ENCODE assay signal across 38 cellular contexts in the genomic region with DNA sequence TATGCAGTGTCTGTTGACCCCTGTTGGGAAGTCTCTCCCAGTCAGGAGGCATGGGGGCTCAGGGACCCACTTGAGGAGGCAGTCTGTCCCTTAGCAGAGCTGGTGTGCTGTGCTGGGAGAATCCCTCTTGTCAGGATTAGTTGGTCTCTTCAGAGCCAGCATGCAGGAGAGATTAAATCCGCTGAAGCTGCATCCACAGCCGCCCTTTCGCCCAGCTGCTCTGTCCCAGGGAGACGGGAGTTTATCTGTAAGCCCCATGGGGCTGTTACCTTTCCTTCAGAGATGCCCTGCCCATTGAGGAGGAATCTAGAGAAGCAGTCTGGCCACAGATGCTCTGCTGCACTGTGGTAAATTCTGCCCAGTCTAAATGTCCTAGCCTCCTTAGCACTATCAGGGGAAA. TPM values are rescaled to one million over a fixed set of nuclear protein-coding genes. Genes with fewer than 3 reads are reported as not detected.
"Had no signal": no experiment of that assay in that cellular context is flagged by ENCODE, and none has a peak within 500 bp of the region (broad histone marks: within the 10 kb centered on the region; RNA-seq: fewer than 3 reads in every experiment).

No MANE protein-coding gene starts in this region.

- H3K4me1 Mint-ChIP-seq: activated CD4-positive, alpha-beta T cell treated with anti-CD3 and anti-CD28 coated beads for 36 hours; activated CD4-positive, alpha-beta T cell treated with anti-CD3 and anti-CD28 coated beads, Interleukin-2, amount 10 ng/mL, durations not matched to agents 7 days and 5 days; WTC11 had no signal

- H3K4me3 Mint-ChIP-seq: activated CD4-positive, alpha-beta T cell treated with anti-CD3 and anti-CD28 coated beads for 36 hours; activated CD4-positive, alpha-beta T cell treated with anti-CD3 and anti-CD28 coated beads, Interleukin-2, amount 10 ng/mL, durations not matched to agents 7 days and 5 days; activated CD8-positive, alpha-beta T cell treated with anti-CD3 and anti-CD28 coated beads, Interleukin-2, amount 10 ng/mL, durations not matched to agents 7 days and 5 days; activated naive CD4-positive, alpha-beta T cell treated with anti-CD3 and anti-CD28 coated beads for 36 hours; activated T-cell treated with anti-CD3 and anti-CD28 coated beads, Interleukin-2, amount 50 U/mL, for 24 hours; T-helper 1 cell treated with Interleukin-12 subunit alpha and Interleukin-12 subunit beta and Interleukin-4 antibody, amounts not matched to agents 30 μg/mL and 1 μg/mL, for 36 hours; T-helper 2 cell treated with Interferon-gamma antibody and Interleukin-4, amounts not matched to agents 5 μg/mL and 100 μg/mL, for 36 hours; WTC11 had no signal

- H3K9me3 ChIP-seq: adrenal gland, body of pancreas, SJSA1, SK-N-SH had no signal

- H3K4me1 ChIP-seq: adrenal gland, body of pancreas, Peyer's patch, SJSA1 had no signal

- H3K4me2 ChIP-seq: SK-N-SH had no signal

- DNase-seq: activated CD4-positive, alpha-beta T cell treated with anti-CD3 and anti-CD28 coated beads for 36 hours; activated CD4-positive, alpha-beta T cell treated with anti-CD3 and anti-CD28 coated beads, Interleukin-2, amount 10 ng/mL, durations not matched to agents 7 days and 5 days; activated CD4-positive, alpha-beta T cell treated with anti-CD3 and anti-CD28 coated beads, Interleukin-2, amount 50 U/mL, for 48 hours; activated CD8-positive, alpha-beta T cell treated with anti-CD3 and anti-CD28 coated beads, Interleukin-2, amount 10 ng/mL, durations not matched to agents 7 days and 5 days; activated gamma-delta T cell; activated naive CD4-positive, alpha-beta T cell treated with anti-CD3 and anti-CD28 coated beads for 36 hours; activated T-cell treated with anti-CD3 and anti-CD28 coated beads, Interleukin-2, amount 50 U/mL, for 24 hours; adrenal gland; body of pancreas; caudate nucleus; cerebellar nuclear complex; Kasumi-1; KG1; MM.1S; MV-4-11; NCI-H1092; NCI-H146; NCI-H187; NCI-H2029 treated with DMSO at 0.1 percent for 48 hours; NCI-H2107; NCI-H2171; NCI-H510A; NCI-H69; NK-92 treated with Interleukin-12 subunit alpha and Interleukin-12 subunit beta, amount 100 ng/mL, for 24 hours; PC-3; RPMI8226; SHP77 treated with DMSO at 0.1 percent for 48 hours; SK-N-SH had no signal

- H3K9me3 Mint-ChIP-seq: activated naive CD4-positive, alpha-beta T cell treated with anti-CD3 and anti-CD28 coated beads for 36 hours had no signal

- H3K9ac ChIP-seq: SK-N-SH had no signal

- ATAC-seq: activated CD4-positive, alpha-beta T cell treated with anti-CD3 and anti-CD28 coated beads for 36 hours; activated CD4-positive, CD25-positive, alpha-beta regulatory T cell treated with anti-CD3 and anti-CD28 coated beads, Interleukin-2, amount 50 U/mL, for 24 hours; activated CD8-positive, alpha-beta T cell treated with anti-CD3 and anti-CD28 coated beads, Interleukin-2, amount 10 ng/mL, durations not matched to agents 7 days and 5 days; activated naive CD4-positive, alpha-beta T cell treated with anti-CD3 and anti-CD28 coated beads, Interleukin-2, amount 50 U/mL, for 72 hours; body of pancreas; PC-3; WTC11 had no signal

- H3K27me3 ChIP-seq: adrenal gland, body of pancreas, Peyer's patch, SJSA1 had no signal

- H3K4me3 ChIP-seq: adrenal gland, body of pancreas, Peyer's patch, SJSA1 had no signal

- H3K27ac Mint-ChIP-seq: activated CD4-positive, alpha-beta T cell treated with anti-CD3 and anti-CD28 coated beads for 36 hours; activated CD4-positive, alpha-beta T cell treated with anti-CD3 and anti-CD28 coated beads, Interleukin-2, amount 10 ng/mL, durations not matched to agents 7 days and 5 days; activated CD8-positive, alpha-beta T cell treated with anti-CD3 and anti-CD28 coated beads, Interleukin-2, amount 10 ng/mL, durations not matched to agents 7 days and 5 days; activated naive CD4-positive, alpha-beta T cell treated with anti-CD3 and anti-CD28 coated beads for 36 hours; activated naive CD4-positive, alpha-beta T cell treated with anti-CD3 and anti-CD28 coated beads, Interleukin-2, amount 50 U/mL, for 72 hours; activated T-cell treated with anti-CD3 and anti-CD28 coated beads, Interleukin-2, amount 50 U/mL, for 24 hours; activated T-helper 2 cell treated with anti-CD3 and anti-CD28 coated beads, Interferon-gamma antibody, Interleukin-2, Interleukin-4, amounts not matched to agents 10 μg/mL and 5 μg/mL and 100 μg/mL, durations not matched to agents 14 hours and 24 hours and 36 hours; T-helper 1 cell treated with Interleukin-12 subunit alpha and Interleukin-12 subunit beta and Interleukin-4 antibody, amounts not matched to agents 30 μg/mL and 1 μg/mL, for 36 hours; T-helper 2 cell treated with Interferon-gamma antibody and Interleukin-4, amounts not matched to agents 5 μg/mL and 100 μg/mL, for 36 hours; WTC11 had no signal

- H3K36me3 ChIP-seq: adrenal gland, Peyer's patch, SJSA1 had no signal

- H3K27ac ChIP-seq: adrenal gland, body of pancreas, Peyer's patch, SJSA1 had no signal

RNA-seq across cellular contexts. Expression of gene KLRC1, which starts 13.1 kb away (rescaled TPM):
- total RNA-seq: activated CD4-positive, alpha-beta T cell treated with anti-CD3 and anti-CD28 coated beads, Interleukin-2, amount 10 ng/mL, durations not matched to agents 7 days and 5 days; astrocyte; bronchial epithelial cell; PC-3; SJSA1; WTC11 had no signal
- polyA plus RNA-seq: SK-N-SH had no signal

RNA-seq across cellular contexts. Expression of gene KLRC2, which starts 30.5 kb away (rescaled TPM):
- total RNA-seq: activated CD4-positive, alpha-beta T cell treated with anti-CD3 and anti-CD28 coated beads for 36 hours; activated CD4-positive, alpha-beta T cell treated with anti-CD3 and anti-CD28 coated beads, Interleukin-2, amount 10 ng/mL, durations not matched to agents 7 days and 5 days; activated naive CD4-positive, alpha-beta T cell treated with anti-CD3 and anti-CD28 coated beads for 36 hours; bronchial epithelial cell; PC-3; SJSA1; WTC11 had no signal
- polyA plus RNA-seq: adrenal gland, SK-N-SH had no signal

RNA-seq across cellular contexts. Expression of gene KLRC3, which starts 45.9 kb away (rescaled TPM):
- total RNA-seq: activated CD4-positive, alpha-beta T cell treated with anti-CD3 and anti-CD28 coated beads for 36 hours; activated CD4-positive, alpha-beta T cell treated with anti-CD3 and anti-CD28 coated beads, Interleukin-2, amount 10 ng/mL, durations not matched to agents 7 days and 5 days; activated naive CD4-positive, alpha-beta T cell treated with anti-CD3 and anti-CD28 coated beads for 36 hours; activated naive CD4-positive, alpha-beta T cell treated with anti-CD3 and anti-CD28 coated beads, Interleukin-2, amount 50 U/mL, for 72 hours; activated T-helper 2 cell treated with anti-CD3 and anti-CD28 coated beads, Interferon-gamma antibody, Interleukin-2, Interleukin-4, amounts not matched to agents 10 μg/mL and 5 μg/mL and 100 μg/mL, durations not matched to agents 14 hours and 24 hours and 36 hours; adrenal gland; body of pancreas; bronchial epithelial cell; PC-3; SJSA1; WTC11 had no signal
- polyA plus RNA-seq: SK-N-SH had no signal

RNA-seq across cellular contexts. Expression of gene KLRC4, which starts 56.8 kb away (rescaled TPM):
- total RNA-seq: activated CD4-positive, alpha-beta T cell treated with anti-CD3 and anti-CD28 coated beads for 36 hours; activated CD4-positive, alpha-beta T cell treated with anti-CD3 and anti-CD28 coated beads, Interleukin-2, amount 10 ng/mL, durations not matched to agents 7 days and 5 days; activated naive CD4-positive, alpha-beta T cell treated with anti-CD3 and anti-CD28 coated beads for 36 hours; activated T-helper 2 cell treated with anti-CD3 and anti-CD28 coated beads, Interferon-gamma antibody, Interleukin-2, Interleukin-4, amounts not matched to agents 10 μg/mL and 5 μg/mL and 100 μg/mL, durations not matched to agents 14 hours and 24 hours and 36 hours; adrenal gland; body of pancreas; bronchial epithelial cell; PC-3; SJSA1; WTC11 had no signal
- polyA plus RNA-seq: SK-N-SH had no signal
